Comparison of ENCODE assay signal across 17 cellular contexts in genomic region chr19:53989600-53990533, GRCh38. TPM values are rescaled to one million over a fixed set of nuclear protein-coding genes. Genes with fewer than 3 reads are reported as not detected.
DNase-seq lines count a peak whose midpoint lies in the region.
"Had no signal": no experiment of that assay in that cellular context is flagged by ENCODE, and none has a peak within 500 bp of the region (broad histone marks: within the 10 kb centered on the region; RNA-seq: fewer than 3 reads in every experiment).

No MANE protein-coding gene starts in this region.

- H3K4me1 ChIP-seq in BLaER1 = peaks cover 53% of the 10 kb centered on the region
- peaks cover 9% of the 10 kb centered on the region for H3K4me1 ChIP-seq in mesodermal cell (ENCODE audit: control insufficient read depth, insufficient read depth, low read length, poor library complexity, severe bottlenecking)
- H3K4me1 ChIP-seq in effector memory CD4-positive, alpha-beta T cell (ENCODE audit: control insufficient read depth, insufficient read depth, low read length, poor library complexity, severe bottlenecking) = no peaks in the 10 kb centered on the region

- no peaks in the 10 kb centered on the region for H3K9me3 ChIP-seq in BLaER1
- no peaks in the 10 kb centered on the region for H3K9me3 ChIP-seq in mesodermal cell (ENCODE audit: control insufficient read depth, low read length)
- no peaks in the 10 kb centered on the region for H3K9me3 ChIP-seq in effector memory CD4-positive, alpha-beta T cell (ENCODE audit: control insufficient read depth, low read length)
- H3K9me3 ChIP-seq: esophagus muscularis mucosa, vagina had no signal

- no peak overlapping the region for H3K4me3 ChIP-seq in BLaER1
- no peak overlapping the region for H3K4me3 ChIP-seq in mesodermal cell (ENCODE audit: extremely low read depth, insufficient read depth, low read length, poor library complexity, severe bottlenecking)
- H3K4me3 ChIP-seq in effector memory CD4-positive, alpha-beta T cell (ENCODE audit: insufficient read depth, low read depth, low read length, poor library complexity, severe bottlenecking) = no peak overlapping the region
- H3K4me3 ChIP-seq: esophagus muscularis mucosa, vagina had no signal

- no peak overlapping the region for H3K9ac ChIP-seq in BLaER1

- 84 to 87% methylated on average over 18 to 21 of the region's 22 CpGs for WGBS in mesodermal cell (ENCODE audit: insufficient coverage in 2 of 2), 2 experiments

- H3K27ac ChIP-seq in BLaER1 (peak overlapping the region; percentile 53; the same call in 1 of the 2 replicates), mesodermal cell (ENCODE audit: low read depth, low read length, severe bottlenecking) (peak overlapping the region; percentile 29)
- H3K27ac ChIP-seq in effector memory CD4-positive, alpha-beta T cell (ENCODE audit: insufficient read depth, low read length, poor library complexity, severe bottlenecking) = no peak overlapping the region
- H3K27ac ChIP-seq: esophagus muscularis mucosa, vagina had no signal

- no peaks in the 10 kb centered on the region for H3K27me3 ChIP-seq in BLaER1
- peaks cover 20% of the 10 kb centered on the region for H3K27me3 ChIP-seq in effector memory CD4-positive, alpha-beta T cell (replicated peaks; ENCODE audit: control insufficient read depth, insufficient read depth, low read length, poor library complexity, severe bottlenecking)

- H3K36me3 ChIP-seq in BLaER1 (no peaks in the 10 kb centered on the region), mesodermal cell (ENCODE audit: control insufficient read depth, insufficient read depth, low read length) (no peaks in the 10 kb centered on the region)
- H3K36me3 ChIP-seq in effector memory CD4-positive, alpha-beta T cell (ENCODE audit: control insufficient read depth, insufficient read depth, low read length) = no peaks in the 10 kb centered on the region
- H3K36me3 ChIP-seq: esophagus muscularis mucosa, vagina had no signal

- no peaks in the 10 kb centered on the region for H4K20me1 ChIP-seq in BLaER1

- H3K4me2 ChIP-seq in BLaER1 = peak overlapping the region; percentile 24

- DNase-seq in HT-29 (ENCODE audit: low spot score) (peak; percentile 37), astrocyte of the hippocampus (ENCODE audit: low read depth, low spot score) (peak; percentile 70), COR-L47 (lab: John Stamatoyannopoulos, UW) (no peak), AG20443 (ENCODE audit: low spot score) (no peak), HK-2 (ENCODE audit: unreplicated experiment) (no peak)
- DNase-seq in effector memory CD4-positive, alpha-beta T cell = no peak
- DNase-seq: activated CD8-positive, alpha-beta T cell treated with anti-CD3 and anti-CD28 coated beads for 36 hours; amniotic stem cell; Karpas-422; kidney; NCI-H1694; NCI-H446; stimulated activated CD4-positive, alpha-beta T cell treated with anti-CD3 and anti-CD28 coated beads, Interleukin-12 subunit alpha, Interleukin-12 subunit beta, amount 100 ng/mL, for 4 hours had no signal

RNA-seq across cellular contexts. Expression of gene CACNG6, which starts 1.6 kb away (rescaled TPM):
- total RNA-seq in HT-29 (2014; rRNA removed; shearing (Covaris generic)) = 0.99 and 2.3 TPM in 2 replicates
- 3.6 TPM for polyA plus RNA-seq in mesodermal cell (2013, experiment 1 of 2)
- 3.2 TPM for polyA plus RNA-seq in mesodermal cell (2013, experiment 2 of 2)
- total RNA-seq: activated CD8-positive, alpha-beta T cell treated with anti-CD3 and anti-CD28 coated beads for 36 hours; esophagus muscularis mucosa; kidney; vagina had no signal

RNA-seq across cellular contexts. Expression of gene CACNG8, which starts 27.1 kb away (rescaled TPM):
- 0.10 and 0.86 TPM in 2 replicates for total RNA-seq in HT-29 (2014; rRNA removed; shearing (Covaris generic))
- 4.6 TPM for polyA plus RNA-seq in mesodermal cell (2013, experiment 1 of 2)
- polyA plus RNA-seq in mesodermal cell (2013, experiment 2 of 2) = 3.3 TPM
- total RNA-seq: activated CD8-positive, alpha-beta T cell treated with anti-CD3 and anti-CD28 coated beads for 36 hours; vagina had no signal

Comparison
In these comparisons a context has a peak if more than half of its experiments do, and no peak if none do; other contexts are left out.
1. DNase-seq: peak in HT-29 (single experiment) and astrocyte of the hippocampus (single experiment); none in effector memory CD4-positive, alpha-beta T cell (0 of 3), COR-L47 (single experiment), AG20443 (single experiment) and HK-2 (single experiment).